20 cellular contexts compared by ENCODE assay signal in the genomic region with DNA sequence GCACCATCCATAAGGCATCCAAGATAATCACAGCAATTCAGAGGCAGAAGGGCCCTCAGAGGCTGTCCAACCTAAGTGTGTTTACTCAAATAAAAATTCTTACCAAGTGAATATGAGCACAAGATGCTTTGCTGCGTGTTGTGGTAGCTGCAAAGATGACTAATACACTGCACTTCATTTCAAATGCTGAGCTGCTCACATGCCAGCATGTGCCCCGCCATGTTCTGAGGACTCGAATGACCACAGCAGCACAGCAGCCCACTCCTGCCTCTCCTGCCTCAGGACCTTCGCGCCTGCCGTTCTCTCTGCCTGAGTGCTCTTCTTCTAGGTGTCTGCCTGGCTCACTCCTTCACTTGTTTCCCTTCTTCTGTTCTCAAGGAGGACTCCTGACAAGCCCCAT. TPM values are rescaled to one million over a fixed set of nuclear protein-coding genes. Genes with fewer than 3 reads are reported as not detected.
DNase-seq lines count a peak whose midpoint lies in the region; ATAC-seq, FAIRE-seq and TF ChIP-seq lines count a peak whose summit lies in the region.
"Had no signal": no experiment of that assay in that cellular context is flagged by ENCODE, and none has a peak within 500 bp of the region (broad histone marks: within the 10 kb centered on the region; RNA-seq: fewer than 3 reads in every experiment).

No MANE protein-coding gene starts in this region.

- peak overlapping the region; percentile 1 for H3K27ac Mint-ChIP-seq in astrocyte (ENCODE audit: unreplicated experiment)

- peak overlapping the region; percentile 55 for H2AFZ ChIP-seq in astrocyte (ENCODE audit: low read depth, low read length)
- H2AFZ ChIP-seq: hepatocyte had no signal

- H3K27ac ChIP-seq in astrocyte (ENCODE audit: low read depth, low read length): no peak overlapping the region
- H3K27ac ChIP-seq in neutrophil: peak overlapping the region; percentile 96
- H3K27ac ChIP-seq in colonic mucosa: no peak overlapping the region
- H3K27ac ChIP-seq: 22Rv1, epithelial cell of prostate, hepatocyte, left ventricle myocardium inferior, right lobe of liver had no signal

- H3K27me3 Mint-ChIP-seq in astrocyte (ENCODE audit: low read depth, unreplicated experiment): peaks cover 21% of the 10 kb centered on the region

- peak; percentile 8 to 40 for ATAC-seq in activated CD4-positive, CD25-positive, alpha-beta regulatory T cell treated with anti-CD3 and anti-CD28 coated beads, Interleukin-2, amount 50 U/mL, for 24 hours
- ATAC-seq: HCT116, PC-3, right lobe of liver had no signal

- peaks cover 2% of the 10 kb centered on the region for H3K36me3 Mint-ChIP-seq in astrocyte (ENCODE audit: low read depth, unreplicated experiment)

- H3K4me3 ChIP-seq in astrocyte (ENCODE audit: insufficient read depth, low read depth, low read length) (no peak overlapping the region), neutrophil (ENCODE audit: low read depth in 1 of 2, low read length in 1 of 2) (no peak overlapping the region), colonic mucosa (no peak overlapping the region)
- H3K4me3 ChIP-seq: hepatocyte, left ventricle myocardium inferior, right lobe of liver had no signal

- H3K4me3 Mint-ChIP-seq in astrocyte (ENCODE audit: unreplicated experiment): no peak overlapping the region

- H3K79me2 ChIP-seq in astrocyte (ENCODE audit: insufficient read depth, low read length): no peaks in the 10 kb centered on the region
- H3K79me2 ChIP-seq: hepatocyte had no signal

- H3K4me1 ChIP-seq in astrocyte (ENCODE audit: insufficient read depth, low read length) (no peaks in the 10 kb centered on the region), neutrophil (ENCODE audit: control insufficient read depth in 1 of 2, insufficient read depth in 1 of 2, low read depth in 1 of 2, low read length in 1 of 2) (peaks cover 91 to 99% of the 10 kb centered on the region in 2 experiments), colonic mucosa (no peaks in the 10 kb centered on the region)
- H3K4me1 ChIP-seq: right lobe of liver had no signal

- DNase-seq in activated CD4-positive, CD25-positive, alpha-beta regulatory T cell (lab: John Stamatoyannopoulos, UW): no peak
- no peak for DNase-seq in HTR-8/SVneo (ENCODE audit: insufficient read length, low spot score)
- DNase-seq in astrocyte (ENCODE audit: low read depth): peak; percentile 67
- no peak for DNase-seq in cerebellar cortex (ENCODE audit: low spot score)
- DNase-seq in colonic mucosa: no peak
- no peak for DNase-seq in HPDE6-E6E7 (ENCODE audit: extremely low spot score)
- DNase-seq: activated effector memory CD4-positive, alpha-beta T cell treated with anti-CD3 and anti-CD28 coated beads, Interleukin-2, amount 50 U/mL, for 16 hours; left ventricle myocardium inferior; NCI-H1694; NCI-H524 treated with DMSO at 0.1 percent for 48 hours; PC-3; right lobe of liver; stimulated activated CD4-positive, alpha-beta T cell treated with anti-CD3 and anti-CD28 coated beads, Interleukin-4, amount 100 ng/mL, for 24 hours; stimulated activated naive CD4-positive, alpha-beta T cell had no signal

- H3K9ac ChIP-seq in astrocyte (ENCODE audit: low read length): no peak overlapping the region
- no peak overlapping the region for H3K9ac ChIP-seq in colonic mucosa (ENCODE audit: low read depth in 2 of 2, low read length in 2 of 2)

- H3K4me1 Mint-ChIP-seq in astrocyte (ENCODE audit: low read depth, unreplicated experiment): peaks cover 5% of the 10 kb centered on the region

- peak; percentile 72 for FAIRE-seq in HTR-8/SVneo (lab: Jason Lieb, UNC)
- no peak for FAIRE-seq in astrocyte (lab: Jason Lieb, UNC)

- H3K9me3 Mint-ChIP-seq in astrocyte (ENCODE audit: unreplicated experiment): peaks cover 4% of the 10 kb centered on the region

- intact Hi-C loops in colonic mucosa (cut with DNase I): no loop called here

- H3K36me3 ChIP-seq in astrocyte (ENCODE audit: insufficient read depth, low read length): no peaks in the 10 kb centered on the region
- peaks cover 21% of the 10 kb centered on the region for H3K36me3 ChIP-seq in neutrophil
- no peaks in the 10 kb centered on the region for H3K36me3 ChIP-seq in colonic mucosa
- H3K36me3 ChIP-seq: left ventricle myocardium inferior, right lobe of liver had no signal

- H3K9me3 ChIP-seq in astrocyte (ENCODE audit: insufficient read depth, low read depth, low read length) (peaks cover 2% of the 10 kb centered on the region), neutrophil (no peaks in the 10 kb centered on the region), colonic mucosa (no peaks in the 10 kb centered on the region)
- H3K9me3 ChIP-seq: right lobe of liver had no signal

- H4K20me1 ChIP-seq in astrocyte (ENCODE audit: insufficient read depth, low read length): no peaks in the 10 kb centered on the region

- no peak for TF ChIP-seq CTCF in astrocyte (IDR thresholded peaks at IDR 0.05; ENCODE audit: insufficient read depth, low read depth, low read length)
- no peak for TF ChIP-seq CTCF in neutrophil (IDR thresholded peaks at IDR 0.05)
- TF ChIP-seq CTCF in colonic mucosa (IDR thresholded peaks at IDR 0.05): no peak

- H3K27me3 ChIP-seq in astrocyte (ENCODE audit: insufficient read depth, low read length) (no peaks in the 10 kb centered on the region), neutrophil (no peaks in the 10 kb centered on the region), colonic mucosa (no peaks in the 10 kb centered on the region)
- H3K27me3 ChIP-seq: right lobe of liver had no signal

- H3K4me2 ChIP-seq in astrocyte (ENCODE audit: low read length): no peak overlapping the region
- H3K4me2 ChIP-seq: hepatocyte had no signal

RNA-seq across cellular contexts. Expression of a gene that starts 19.0 kb away (rescaled TPM):
- total RNA-seq in astrocyte (0.30 TPM in 1 of 2 replicates, not detected in the other), colonic mucosa (1 to 10 TPM; 2.2 to 2.5 TPM)
- total RNA-seq: PC-3 had no signal
